In the genomic region with DNA sequence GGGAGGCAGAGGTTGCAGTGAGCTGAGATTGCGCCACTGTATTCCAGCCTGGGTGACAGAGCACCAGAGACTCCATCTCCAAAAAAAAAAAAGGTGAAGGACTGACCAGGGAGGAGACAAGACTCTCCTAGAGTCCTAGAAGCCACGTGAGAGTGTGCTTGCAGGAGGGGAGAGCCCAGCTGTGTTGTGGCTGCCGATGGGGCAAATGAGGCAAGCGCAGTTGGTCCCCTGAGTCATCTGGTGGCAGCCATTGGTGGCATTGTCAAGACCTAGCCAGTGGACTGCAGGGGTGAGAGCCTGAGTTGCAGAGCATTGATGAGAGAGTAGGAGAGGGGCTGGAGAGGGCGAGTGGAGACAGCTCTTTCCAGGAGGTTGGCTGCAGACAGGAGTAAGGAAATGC, we compare ENCODE assay signal across 33 cellular contexts.
"Had no signal": no experiment of that assay in that cellular context is flagged by ENCODE, and none has a peak within 500 bp of the region (broad histone marks: within the 10 kb centered on the region; RNA-seq: fewer than 3 reads in every experiment).

No MANE protein-coding gene starts in this region.

- ATAC-seq: activated CD4-positive, alpha-beta T cell treated with anti-CD3 and anti-CD28 coated beads for 36 hours; activated CD8-positive, alpha-beta T cell treated with anti-CD3 and anti-CD28 coated beads, Interleukin-2, amount 10 ng/mL, durations not matched to agents 7 days and 5 days; activated naive CD8-positive, alpha-beta T cell treated with anti-CD3 and anti-CD28 coated beads, Interleukin-2, amount 50 U/mL, for 24 hours; Right ventricle myocardium inferior; SK-N-SH treated with all-trans-retinoic acid at 6 μM for 48 hours had no signal

- DNase-seq: activated CD4-positive, alpha-beta T cell treated with anti-CD3 and anti-CD28 coated beads for 36 hours; activated CD4-positive, alpha-beta T cell treated with anti-CD3 and anti-CD28 coated beads, Interleukin-2, amount 10 ng/mL, durations not matched to agents 7 days and 5 days; activated CD4-positive, alpha-beta T cell treated with anti-CD3 and anti-CD28 coated beads, Interleukin-2, amount 50 U/mL, for 48 hours; activated CD4-positive, CD25-positive, alpha-beta regulatory T cell; activated CD8-positive, alpha-beta T cell treated with anti-CD3 and anti-CD28 coated beads, Interleukin-2, amount 10 ng/mL, durations not matched to agents 7 days and 5 days; activated effector memory CD4-positive, alpha-beta T cell treated with Interleukin-2 at 50 U/mL for 16 hours; activated naive CD4-positive, alpha-beta T cell treated with anti-CD3 and anti-CD28 coated beads, Interleukin-2, amount 10 ng/mL, durations not matched to agents 7 days and 5 days; activated naive CD8-positive, alpha-beta T cell treated with anti-CD3 and anti-CD28 coated beads, Interleukin-2, amount 50 U/mL, for 24 hours; activated T-cell treated with anti-CD3 and anti-CD28 coated beads, Interleukin-2, amount 50 U/mL, for 48 hours; brain microvascular endothelial cell; central memory CD4-positive, alpha-beta T cell; Karpas-422; KBM-7; NCI-H1048; NCI-H1105 treated with DMSO at 0.1 percent for 48 hours; NCI-H1436; NCI-H1694; NCI-H1930; NCI-H2081 treated with DMSO at 0.1 percent for 48 hours; NCI-H345; NCI-H524 treated with DMSO at 0.1 percent for 48 hours; PC-9; SIG-M5; SW 1271; T-helper 1 cell; T-helper 2 cell; T-helper 9 cell had no signal

- H3K27ac Mint-ChIP-seq: activated CD4-positive, alpha-beta T cell treated with anti-CD3 and anti-CD28 coated beads for 36 hours; activated CD4-positive, alpha-beta T cell treated with anti-CD3 and anti-CD28 coated beads, Interleukin-2, amount 10 ng/mL, durations not matched to agents 7 days and 5 days; activated CD8-positive, alpha-beta T cell treated with anti-CD3 and anti-CD28 coated beads, Interleukin-2, amount 10 ng/mL, durations not matched to agents 7 days and 5 days; activated naive CD4-positive, alpha-beta T cell treated with anti-CD3 and anti-CD28 coated beads, Interleukin-2, amount 10 ng/mL, durations not matched to agents 7 days and 5 days; activated naive CD8-positive, alpha-beta T cell; activated naive CD8-positive, alpha-beta T cell treated with anti-CD3 and anti-CD28 coated beads, Interleukin-2, amount 50 U/mL, for 24 hours had no signal

- FAIRE-seq: RCC 7860 had no signal

- H3K27me3 ChIP-seq: brain microvascular endothelial cell had no signal

- H3K4me1 Mint-ChIP-seq: activated CD4-positive, alpha-beta T cell treated with anti-CD3 and anti-CD28 coated beads for 36 hours; activated CD4-positive, alpha-beta T cell treated with anti-CD3 and anti-CD28 coated beads, Interleukin-2, amount 10 ng/mL, durations not matched to agents 7 days and 5 days; activated naive CD4-positive, alpha-beta T cell treated with anti-CD3 and anti-CD28 coated beads, Interleukin-2, amount 10 ng/mL, durations not matched to agents 7 days and 5 days had no signal

- H3K4me3 ChIP-seq: PC-9 had no signal

- H3K4me3 Mint-ChIP-seq: activated CD4-positive, alpha-beta T cell treated with anti-CD3 and anti-CD28 coated beads for 36 hours; activated CD4-positive, alpha-beta T cell treated with anti-CD3 and anti-CD28 coated beads, Interleukin-2, amount 10 ng/mL, durations not matched to agents 7 days and 5 days; activated CD8-positive, alpha-beta T cell treated with anti-CD3 and anti-CD28 coated beads, Interleukin-2, amount 10 ng/mL, durations not matched to agents 7 days and 5 days; activated naive CD4-positive, alpha-beta T cell treated with anti-CD3 and anti-CD28 coated beads, Interleukin-2, amount 10 ng/mL, durations not matched to agents 7 days and 5 days; activated naive CD8-positive, alpha-beta T cell; activated naive CD8-positive, alpha-beta T cell treated with anti-CD3 and anti-CD28 coated beads, Interleukin-2, amount 50 U/mL, for 24 hours had no signal

- H3K4me2 ChIP-seq: PC-9 had no signal

- H3K36me3 Mint-ChIP-seq: activated naive CD4-positive, alpha-beta T cell treated with anti-CD3 and anti-CD28 coated beads, Interleukin-2, amount 10 ng/mL, durations not matched to agents 7 days and 5 days; activated naive CD8-positive, alpha-beta T cell had no signal

- H3K36me3 ChIP-seq: brain microvascular endothelial cell had no signal

- H3K27ac ChIP-seq: brain microvascular endothelial cell, PC-9, RWPE1, VCaP had no signal

- H2AFZ ChIP-seq: PC-9 had no signal

- H3K27me3 Mint-ChIP-seq: activated CD4-positive, alpha-beta T cell treated with anti-CD3 and anti-CD28 coated beads for 36 hours; activated CD4-positive, alpha-beta T cell treated with anti-CD3 and anti-CD28 coated beads, Interleukin-2, amount 10 ng/mL, durations not matched to agents 7 days and 5 days; activated naive CD4-positive, alpha-beta T cell treated with anti-CD3 and anti-CD28 coated beads, Interleukin-2, amount 10 ng/mL, durations not matched to agents 7 days and 5 days; activated naive CD8-positive, alpha-beta T cell; activated naive CD8-positive, alpha-beta T cell treated with anti-CD3 and anti-CD28 coated beads, Interleukin-2, amount 50 U/mL, for 24 hours had no signal

- H3K9me3 Mint-ChIP-seq: activated CD4-positive, alpha-beta T cell treated with anti-CD3 and anti-CD28 coated beads, Interleukin-2, amount 10 ng/mL, durations not matched to agents 7 days and 5 days; activated naive CD4-positive, alpha-beta T cell treated with anti-CD3 and anti-CD28 coated beads, Interleukin-2, amount 10 ng/mL, durations not matched to agents 7 days and 5 days; activated naive CD8-positive, alpha-beta T cell treated with anti-CD3 and anti-CD28 coated beads, Interleukin-2, amount 50 U/mL, for 24 hours had no signal
